In the genomic region with DNA sequence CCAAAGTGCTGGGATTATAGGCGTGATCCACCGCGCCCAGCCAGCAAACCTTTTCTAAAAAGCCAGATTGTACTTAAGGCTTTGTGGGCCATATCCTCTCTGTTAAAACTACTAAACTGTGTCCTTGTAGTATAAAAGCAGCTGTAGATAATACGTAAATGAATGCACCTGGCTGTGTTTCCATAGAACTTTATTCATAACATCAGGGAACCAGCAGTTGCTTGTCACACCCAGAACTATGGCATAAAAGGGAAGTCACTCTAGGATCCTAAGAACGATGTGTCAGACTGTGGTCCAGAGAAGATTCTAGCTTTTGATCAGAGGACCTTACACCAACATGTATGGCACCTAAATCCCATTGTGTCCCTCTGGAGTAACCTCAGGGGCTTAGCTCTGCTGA, we compare ENCODE assay signal across 33 cellular contexts.
"Had no signal": no experiment of that assay in that cellular context is flagged by ENCODE, and none has a peak within 500 bp of the region (broad histone marks: within the 10 kb centered on the region; RNA-seq: fewer than 3 reads in every experiment).

No MANE protein-coding gene starts in this region.

- ATAC-seq: activated CD4-positive, alpha-beta T cell treated with anti-CD3 and anti-CD28 coated beads for 36 hours; activated CD8-positive, alpha-beta memory T cell treated with anti-CD3 and anti-CD28 coated beads, Interleukin-2, amount 10 ng/mL, durations not matched to agents 7 days and 5 days; activated CD8-positive, alpha-beta T cell treated with anti-CD3 and anti-CD28 coated beads, Interleukin-2, amount 10 ng/mL, durations not matched to agents 7 days and 5 days; body of pancreas; effector memory CD8-positive, alpha-beta T cell; foreskin keratinocyte; gastrocnemius medialis had no signal

- H3K9me3 ChIP-seq: adrenal gland, body of pancreas, esophagus muscularis mucosa, gastrocnemius medialis, heart left ventricle had no signal

- H3K36me3 ChIP-seq: adrenal gland, gastrocnemius medialis had no signal

- H3K4me3 ChIP-seq: adrenal gland, body of pancreas, esophagus muscularis mucosa, gastrocnemius medialis, heart left ventricle had no signal

- H3K4me1 Mint-ChIP-seq: activated CD4-positive, alpha-beta T cell treated with anti-CD3 and anti-CD28 coated beads for 36 hours; activated CD4-positive, alpha-beta T cell treated with anti-CD3 and anti-CD28 coated beads, Interleukin-2, amount 10 ng/mL, durations not matched to agents 24 days and 14 days; activated CD8-positive, alpha-beta memory T cell treated with anti-CD3 and anti-CD28 coated beads, Interleukin-2, amount 10 ng/mL, durations not matched to agents 7 days and 5 days; activated naive CD4-positive, alpha-beta T cell treated with anti-CD3 and anti-CD28 coated beads, Interleukin-2, amount 50 U/mL, for 24 hours; activated naive CD8-positive, alpha-beta T cell treated with anti-CD3 and anti-CD28 coated beads for 36 hours had no signal

- H3K4me3 Mint-ChIP-seq: activated CD4-positive, alpha-beta memory T cell treated with anti-CD3 and anti-CD28 coated beads for 36 hours; activated CD4-positive, alpha-beta T cell treated with anti-CD3 and anti-CD28 coated beads for 36 hours; activated CD4-positive, alpha-beta T cell treated with anti-CD3 and anti-CD28 coated beads, Interleukin-2, amount 10 ng/mL, durations not matched to agents 24 days and 14 days; activated CD8-positive, alpha-beta memory T cell treated with anti-CD3 and anti-CD28 coated beads, Interleukin-2, amount 10 ng/mL, durations not matched to agents 7 days and 5 days; activated CD8-positive, alpha-beta T cell treated with anti-CD3 and anti-CD28 coated beads, Interleukin-2, amount 10 ng/mL, durations not matched to agents 7 days and 5 days; activated naive CD4-positive, alpha-beta T cell treated with anti-CD3 and anti-CD28 coated beads for 36 hours; activated naive CD4-positive, alpha-beta T cell treated with anti-CD3 and anti-CD28 coated beads, Interleukin-2, amount 50 U/mL, for 24 hours; activated naive CD8-positive, alpha-beta T cell treated with anti-CD3 and anti-CD28 coated beads for 36 hours; activated naive CD8-positive, alpha-beta T cell treated with anti-CD3 and anti-CD28 coated beads, Interleukin-2, amount 50 U/mL, for 24 hours; activated T-helper 1 cell treated with anti-CD3 and anti-CD28 coated beads, Interleukin-12 subunit alpha, Interleukin-12 subunit beta, Interleukin-2, Interleukin-4 antibody, amounts not matched to agents 30 ng/mL and 10 ng/mL and 1 ng/mL, durations not matched to agents 14 hours and 24 hours and 36 hours; effector memory CD8-positive, alpha-beta T cell had no signal

- DNase-seq: activated CD4-positive, alpha-beta memory T cell treated with anti-CD3 and anti-CD28 coated beads for 36 hours; activated CD4-positive, alpha-beta T cell treated with anti-CD3 and anti-CD28 coated beads for 36 hours; activated CD4-positive, alpha-beta T cell treated with anti-CD3 and anti-CD28 coated beads, Interleukin-2, amount 10 ng/mL, durations not matched to agents 24 days and 14 days; activated CD4-positive, CD25-positive, alpha-beta regulatory T cell; activated CD4-positive, CD25-positive, alpha-beta regulatory T cell treated with anti-CD3 and anti-CD28 coated beads, Interleukin-2, amount 50 U/mL, for 72 hours; activated CD8-positive, alpha-beta memory T cell treated with anti-CD3 and anti-CD28 coated beads, Interleukin-2, amount 10 ng/mL, durations not matched to agents 7 days and 5 days; activated CD8-positive, alpha-beta memory T cell treated with anti-CD3 and anti-CD28 coated beads, Interleukin-2, amount 50 U/mL, for 4 hours; activated CD8-positive, alpha-beta T cell treated with anti-CD3 and anti-CD28 coated beads, Interleukin-2, amount 10 ng/mL, durations not matched to agents 7 days and 5 days; activated effector memory CD4-positive, alpha-beta T cell treated with anti-CD3 and anti-CD28 coated beads, Interleukin-2, amount 50 U/mL, for 16 hours; activated naive CD4-positive, alpha-beta T cell treated with anti-CD3 and anti-CD28 coated beads for 36 hours; activated naive CD8-positive, alpha-beta T cell treated with anti-CD3 and anti-CD28 coated beads for 36 hours; activated naive CD8-positive, alpha-beta T cell treated with anti-CD3 and anti-CD28 coated beads, Interleukin-2, amount 50 U/mL, for 24 hours; activated T-cell treated with anti-CD3 and anti-CD28 coated beads, Interleukin-2, amount 50 U/mL, for 1 hour; activated T-cell treated with anti-CD3 and anti-CD28 coated beads, Interleukin-2, amount 50 U/mL, for 48 hours; adrenal gland; amygdala; aorta; body of pancreas; caudate nucleus; cortex of kidney; dermis blood vessel endothelial cell; effector CD4-positive, alpha-beta T cell; effector memory CD8-positive, alpha-beta T cell; erythroblast; foreskin keratinocyte; gastrocnemius medialis; glutamatergic neuron; heart left ventricle; T-helper 2 cell had no signal

- H3K9me3 Mint-ChIP-seq: activated CD4-positive, alpha-beta memory T cell treated with anti-CD3 and anti-CD28 coated beads for 36 hours; activated CD4-positive, alpha-beta T cell treated with anti-CD3 and anti-CD28 coated beads, Interleukin-2, amount 10 ng/mL, durations not matched to agents 24 days and 14 days; activated naive CD4-positive, alpha-beta T cell treated with anti-CD3 and anti-CD28 coated beads for 36 hours; activated naive CD4-positive, alpha-beta T cell treated with anti-CD3 and anti-CD28 coated beads, Interleukin-2, amount 50 U/mL, for 24 hours; activated naive CD8-positive, alpha-beta T cell treated with anti-CD3 and anti-CD28 coated beads for 36 hours; activated naive CD8-positive, alpha-beta T cell treated with anti-CD3 and anti-CD28 coated beads, Interleukin-2, amount 50 U/mL, for 24 hours; activated T-helper 1 cell treated with anti-CD3 and anti-CD28 coated beads, Interleukin-12 subunit alpha, Interleukin-12 subunit beta, Interleukin-2, Interleukin-4 antibody, amounts not matched to agents 30 ng/mL and 10 ng/mL and 1 ng/mL, durations not matched to agents 14 hours and 24 hours and 36 hours; activated T-helper 2 cell treated with anti-CD3 and anti-CD28 coated beads, Interferon-gamma antibody, Interleukin-2, Interleukin-4, amounts not matched to agents 10 μg/mL and 5 μg/mL and 100 μg/mL, durations not matched to agents 14 hours and 24 hours and 36 hours; effector memory CD8-positive, alpha-beta T cell had no signal

- H3K27ac Mint-ChIP-seq: activated CD4-positive, alpha-beta memory T cell treated with anti-CD3 and anti-CD28 coated beads for 36 hours; activated CD4-positive, alpha-beta T cell treated with anti-CD3 and anti-CD28 coated beads for 36 hours; activated CD4-positive, alpha-beta T cell treated with anti-CD3 and anti-CD28 coated beads, Interleukin-2, amount 10 ng/mL, durations not matched to agents 24 days and 14 days; activated CD8-positive, alpha-beta memory T cell treated with anti-CD3 and anti-CD28 coated beads, Interleukin-2, amount 10 ng/mL, durations not matched to agents 7 days and 5 days; activated CD8-positive, alpha-beta T cell treated with anti-CD3 and anti-CD28 coated beads, Interleukin-2, amount 10 ng/mL, durations not matched to agents 7 days and 5 days; activated naive CD4-positive, alpha-beta T cell treated with anti-CD3 and anti-CD28 coated beads for 36 hours; activated naive CD4-positive, alpha-beta T cell treated with anti-CD3 and anti-CD28 coated beads, Interleukin-2, amount 50 U/mL, for 24 hours; activated naive CD8-positive, alpha-beta T cell treated with anti-CD3 and anti-CD28 coated beads for 36 hours; activated naive CD8-positive, alpha-beta T cell treated with anti-CD3 and anti-CD28 coated beads, Interleukin-2, amount 50 U/mL, for 24 hours; activated T-helper 1 cell treated with anti-CD3 and anti-CD28 coated beads, Interleukin-12 subunit alpha, Interleukin-12 subunit beta, Interleukin-2, Interleukin-4 antibody, amounts not matched to agents 30 ng/mL and 10 ng/mL and 1 ng/mL, durations not matched to agents 14 hours and 24 hours and 36 hours; activated T-helper 2 cell treated with anti-CD3 and anti-CD28 coated beads, Interferon-gamma antibody, Interleukin-2, Interleukin-4, amounts not matched to agents 10 μg/mL and 5 μg/mL and 100 μg/mL, durations not matched to agents 14 hours and 24 hours and 36 hours; effector memory CD8-positive, alpha-beta T cell had no signal

- H3K27ac ChIP-seq: adrenal gland, body of pancreas, esophagus muscularis mucosa, foreskin keratinocyte, gastrocnemius medialis had no signal

- H3K4me1 ChIP-seq: adrenal gland, body of pancreas, esophagus muscularis mucosa, foreskin keratinocyte, gastrocnemius medialis had no signal

- H3K27me3 ChIP-seq: adrenal gland, body of pancreas, esophagus muscularis mucosa, foreskin keratinocyte, gastrocnemius medialis, heart left ventricle had no signal

- H3K36me3 Mint-ChIP-seq: activated CD4-positive, alpha-beta memory T cell treated with anti-CD3 and anti-CD28 coated beads for 36 hours; activated CD8-positive, alpha-beta memory T cell treated with anti-CD3 and anti-CD28 coated beads, Interleukin-2, amount 10 ng/mL, durations not matched to agents 7 days and 5 days; activated naive CD4-positive, alpha-beta T cell treated with anti-CD3 and anti-CD28 coated beads, Interleukin-2, amount 50 U/mL, for 24 hours; activated naive CD8-positive, alpha-beta T cell treated with anti-CD3 and anti-CD28 coated beads for 36 hours had no signal
